Comparison of ENCODE assay signal across 26 cellular contexts in the genomic region with DNA sequence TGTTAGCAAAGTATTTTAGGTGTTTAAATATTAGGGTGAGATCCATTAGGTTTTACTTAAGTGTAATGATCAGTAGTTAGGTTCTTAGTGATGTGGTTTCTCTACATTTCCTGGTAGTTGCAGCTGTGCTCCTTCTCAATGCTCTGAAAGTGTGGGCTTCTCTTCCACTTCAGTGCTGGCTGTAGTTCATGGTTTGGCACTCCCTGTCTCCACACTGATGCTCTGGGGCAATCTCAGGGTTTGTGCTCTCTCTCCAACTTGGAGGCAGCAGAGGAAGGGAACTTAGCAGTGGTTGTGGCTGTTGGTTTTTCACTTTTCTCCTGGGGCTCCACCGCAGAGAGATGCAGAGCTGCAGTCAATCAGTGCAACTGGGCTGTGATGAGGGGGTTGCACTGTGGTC.
"Had no signal": no experiment of that assay in that cellular context is flagged by ENCODE, and none has a peak within 500 bp of the region (broad histone marks: within the 10 kb centered on the region; RNA-seq: fewer than 3 reads in every experiment).

No MANE protein-coding gene starts in this region.

- H3K27ac ChIP-seq: colonic mucosa, epithelial cell of prostate, esophagus squamous epithelium, gastrocnemius medialis, heart right ventricle, left lung, lower lobe of right lung had no signal

- H3K9me3 ChIP-seq: colonic mucosa had no signal

- DNase-seq: colonic mucosa; cortex of kidney; effector CD8-positive, alpha-beta T cell; effector memory CD8-positive, alpha-beta T cell; endodermal cell; erythroblast; esophagus squamous epithelium; foreskin fibroblast; foreskin melanocyte; gastrocnemius medialis; glutamatergic neuron; head of caudate nucleus; heart right ventricle; hippocampal formation; left cardiac atrium; left lung; left ventricle myocardium superior; lower lobe of right lung; mesendoderm; midbrain; naive thymus-derived CD4-positive, alpha-beta T cell had no signal

- H3K36me3 ChIP-seq: colonic mucosa, esophagus squamous epithelium, gastrocnemius medialis, heart right ventricle, left lung, lower lobe of right lung had no signal

- H3K4me1 ChIP-seq: colonic mucosa, esophagus squamous epithelium, gastrocnemius medialis, heart right ventricle, left lung, lower lobe of right lung had no signal

- H3K27me3 ChIP-seq: colonic mucosa, esophagus squamous epithelium, gastrocnemius medialis, heart right ventricle, left lung had no signal

- FAIRE-seq: endometrium, islet of Langerhans, keratinocyte had no signal

- ATAC-seq: effector memory CD8-positive, alpha-beta T cell; esophagus mucosa; gastrocnemius medialis; heart right ventricle; left cardiac atrium; left lung; left ventricle myocardium superior; lower lobe of right lung; naive thymus-derived CD4-positive, alpha-beta T cell had no signal

- H3K4me3 ChIP-seq: colonic mucosa, esophagus squamous epithelium, gastrocnemius medialis, heart right ventricle, left lung, lower lobe of right lung had no signal
